In genomic region chr1:19640363-19641316, GRCh38 we compare ENCODE assay signal across 12 cellular contexts. TPM values are rescaled to one million over a fixed set of nuclear protein-coding genes. Genes with fewer than 3 reads are reported as not detected.
DNase-seq lines count a peak whose midpoint lies in the region; ATAC-seq, FAIRE-seq and TF ChIP-seq lines count a peak whose summit lies in the region.
"Had no signal": no experiment of that assay in that cellular context is flagged by ENCODE, and none has a peak within 500 bp of the region (broad histone marks: within the 10 kb centered on the region; RNA-seq: fewer than 3 reads in every experiment).

No MANE protein-coding gene starts in this region.

- H3K56ac ChIP-seq in IMR-90 (ENCODE audit: extremely low read depth, insufficient read depth, low read length): no peak overlapping the region

- peak overlapping the region; percentile 3; the same call in 1 of the 2 replicates for H3K4me2 ChIP-seq in IMR-90 (ENCODE audit: low read depth, low read length)
- H3K4me2 ChIP-seq in HepG2 (ENCODE audit: low read depth, low read length): peak overlapping the region; percentile 50
- H3K4me2 ChIP-seq: BLaER1 treated with 17β-estradiol and CSF1 and Interleukin-3, amounts not matched to agents 10 nM and 100 nM had no signal

- peaks cover 26% of the 10 kb centered on the region for H3K27me3 Mint-ChIP-seq in activated CD4-positive, alpha-beta T cell treated with anti-CD3 and anti-CD28 coated beads, Interleukin-2, amount 10 ng/mL, durations not matched to agents 7 days and 5 days

- H3K14ac ChIP-seq in IMR-90 (replicated peaks; ENCODE audit: low read depth, low read length): no peak overlapping the region

- FAIRE-seq in HepG2 (lab: Jason Lieb, UNC): no peak

- TF ChIP-seq EP300 in HepG2 (IDR thresholded peaks at IDR 0.05; ENCODE audit: low read depth in 2 of 2, low read length in 2 of 2) (no peak), HepG2 (CRISPR knock-in tag; IDR thresholded peaks at IDR 0.05; ENCODE audit: borderline replicate concordance) (no peak)

- no peak overlapping the region for H2BK20ac ChIP-seq in IMR-90 (ENCODE audit: low read depth, low read length)

- TF ChIP-seq POLR2A in IMR-90 (IDR thresholded peaks at IDR 0.05; ENCODE audit: low read depth, low read length) (no peak), HepG2 (IDR thresholded peaks at IDR 0.05; ENCODE audit: insufficient read depth in 1 of 2, low read depth in 2 of 2, low read length in 2 of 2) (no peak)

- no peak overlapping the region for H3K4me3 ChIP-seq in IMR-90 (ENCODE audit: insufficient read depth, low read depth, low read length)
- H3K4me3 ChIP-seq in HepG2 (replicated peaks in 1 of 3; ENCODE audit: insufficient read depth in 1 of 3, low read depth in 2 of 3, low read length in 3 of 3): peak overlapping the region in 1 of 3 experiments; percentile 18; a peak in 2 of 6 replicates
- H3K4me3 ChIP-seq: BLaER1 treated with 17β-estradiol and CSF1 and Interleukin-3, amounts not matched to agents 10 nM and 100 nM had no signal

- H3K9me3 Mint-ChIP-seq in activated CD4-positive, alpha-beta T cell treated with anti-CD3 and anti-CD28 coated beads, Interleukin-2, amount 10 ng/mL, durations not matched to agents 7 days and 5 days: no peaks in the 10 kb centered on the region
- H3K9me3 Mint-ChIP-seq: naive thymus-derived CD8-positive, alpha-beta T cell had no signal

- H4K8ac ChIP-seq in IMR-90 (ENCODE audit: low read depth in 2 of 2, low read length in 2 of 2): no peak overlapping the region

- H3K27ac Mint-ChIP-seq in activated CD4-positive, alpha-beta T cell treated with anti-CD3 and anti-CD28 coated beads, Interleukin-2, amount 10 ng/mL, durations not matched to agents 7 days and 5 days: no peak overlapping the region
- H3K27ac Mint-ChIP-seq: naive thymus-derived CD8-positive, alpha-beta T cell had no signal

- H3K36me3 ChIP-seq in IMR-90 (ENCODE audit: control insufficient read depth, insufficient read depth, low read length) (no peaks in the 10 kb centered on the region), HepG2 (replicated peaks in 1 of 2; ENCODE audit: control insufficient read depth in 1 of 2, insufficient read depth in 2 of 2, low read length in 2 of 2) (no peaks in the 10 kb centered on the region)
- H3K36me3 ChIP-seq: BLaER1 treated with 17β-estradiol and CSF1 and Interleukin-3, amounts not matched to agents 10 nM and 100 nM had no signal

- H3K4me1 ChIP-seq in IMR-90 (ENCODE audit: control insufficient read depth, insufficient read depth, low read length) (peaks cover 11% of the 10 kb centered on the region; the same call in 1 of the 2 replicates), HepG2 (ENCODE audit: insufficient read depth, low read length) (peaks cover 49% of the 10 kb centered on the region)

- WGBS in IMR-90 (ENCODE audit: extremely low coverage in 2 of 2, insufficient read length in 1 of 2), 2 experiments: 41% methylated on average over 5 of the region's 14 CpGs; no CpG with 5 or more reads in 1 of the 2 experiments
- WGBS in HepG2 (ENCODE audit: low lambda C conversion rate): 5% methylated on average over 8 of the region's 14 CpGs

- ATAC-seq in IMR-90 (ENCODE audit: low read depth) (no peak), HepG2 (peak; percentile 84), HG03139 (IDR thresholded peaks at IDR 0.05; ENCODE audit: unreplicated experiment) (no peak)
- ATAC-seq: naive thymus-derived CD8-positive, alpha-beta T cell had no signal

- H3K79me2 ChIP-seq in HepG2 (ENCODE audit: insufficient read depth, low read length): no peaks in the 10 kb centered on the region

- H3K9me1 ChIP-seq in IMR-90 (ENCODE audit: insufficient read depth, low read length): peaks cover 7% of the 10 kb centered on the region

- no peak overlapping the region for H2BK120ac ChIP-seq in IMR-90 (ENCODE audit: low read depth, low read length)

- BruUV-seq in IMR-90 (replicated peaks; lab: Mats Ljungman, UMichigan) (no TSS peak), HepG2 (replicated peaks; lab: Mats Ljungman, UMichigan) (no TSS peak)

- H3K27me3 ChIP-seq in IMR-90 (ENCODE audit: control insufficient read depth, insufficient read depth, low read length): no peaks in the 10 kb centered on the region
- peaks cover 2 to 20% of the 10 kb centered on the region in 2 experiments; a peak in 3 of 5 replicates for H3K27me3 ChIP-seq in HepG2 (ENCODE audit: control insufficient read depth in 1 of 2, insufficient read depth in 2 of 2, low read length in 2 of 2)

- H3K4ac ChIP-seq in IMR-90 (ENCODE audit: low read depth, low read length): no peak overlapping the region

- H4K5ac ChIP-seq in IMR-90 (ENCODE audit: low read depth, low read length): no peak overlapping the region

- no peak overlapping the region for H2BK15ac ChIP-seq in IMR-90 (ENCODE audit: low read depth, low read length)

- H2AFZ ChIP-seq in IMR-90 (replicated peaks; ENCODE audit: low read length, poor library complexity) (peak overlapping the region; percentile 46), HepG2 (ENCODE audit: low read length) (no peak overlapping the region)

- no peak overlapping the region for H4K91ac ChIP-seq in IMR-90 (ENCODE audit: insufficient read depth, low read depth, low read length)

- TF ChIP-seq CTCF in IMR-90 (conservative IDR thresholded peaks at IDR 0.05; ENCODE audit: low read depth, low read length) (no peak), HepG2 (CRISPR knock-in tag; IDR thresholded peaks at IDR 0.05) (no peak)

- H2BK5ac ChIP-seq in IMR-90 (ENCODE audit: low read depth, low read length, poor library complexity, severe bottlenecking): no peak overlapping the region

- CTCF ChIA-PET in IMR-90 (lab: Yijun Ruan, JAX): interaction anchor here (0.5 to 1.1 kb wide), 4 partner anchors 13 to 357 kb away, joined by 3 to 7 read pairs (median 3); no protein-coding TSS in a partner anchor
- CTCF ChIA-PET in HepG2 (lab: Yijun Ruan, JAX; ENCODE audit: low intra/inter-chr PET ratio, low total read pairs): no interaction called here
- CTCF ChIA-PET in activated CD4-positive, alpha-beta T cell treated with anti-CD3 and anti-CD28 coated beads, Interleukin-2, amount 10 ng/mL, durations not matched to agents 7 days and 5 days (lab: Charles Lee): interaction anchor here (0.7 to 2.3 kb wide), 5 partner anchors 10 to 250 kb away, joined by 3 to 11 read pairs (median 3); no protein-coding TSS in a partner anchor

- H3K27ac ChIP-seq in IMR-90 (ENCODE audit: insufficient read depth, low read length) (no peak overlapping the region; the same call in 1 of the 2 replicates), HepG2 (ENCODE audit: extremely low read length, insufficient read depth, low read length) (peak overlapping the region; percentile 15)
- H3K27ac ChIP-seq: BLaER1 treated with 17β-estradiol and CSF1 and Interleukin-3, amounts not matched to agents 10 nM and 100 nM had no signal

- H3K9ac ChIP-seq in IMR-90 (ENCODE audit: low read depth, low read length) (no peak overlapping the region), HepG2 (ENCODE audit: insufficient read depth, low read depth, low read length) (no peak overlapping the region; the same call in 1 of the 2 replicates)
- H3K9ac ChIP-seq: BLaER1 treated with 17β-estradiol and CSF1 and Interleukin-3, amounts not matched to agents 10 nM and 100 nM had no signal

- DNase-seq in A172 (ENCODE audit: low spot score) (peak; percentile 18), IMR-90 (peak; percentile 26), astrocyte of the hippocampus (ENCODE audit: low read depth, low spot score) (peak; percentile 49), HepG2 (ENCODE audit: low spot score) (peak; percentile 76), cerebellar nuclear complex (lab: John Stamatoyannopoulos, UW) (no peak), amniotic stem cell (lab: John Stamatoyannopoulos, UW) (no peak)
- DNase-seq in activated CD4-positive, alpha-beta T cell treated with anti-CD3 and anti-CD28 coated beads, Interleukin-2, amount 10 ng/mL, durations not matched to agents 7 days and 5 days: no peak
- DNase-seq: Karpas-422; naive thymus-derived CD8-positive, alpha-beta T cell had no signal

- POLR2A ChIA-PET in IMR-90 (lab: Charles Lee; ENCODE audit: unreplicated experiment) (interaction anchor here (0.5 kb wide), 1 partner anchor 295 kb away, joined by 3 read pairs; no protein-coding TSS in a partner anchor), HepG2 (lab: Yijun Ruan, JAX) (interaction anchor here (0.6 to 2.4 kb wide), 2 partner anchors 12 to 21 kb away, joined by 3 to 9 read pairs; no protein-coding TSS in a partner anchor)
- POLR2A ChIA-PET in activated CD4-positive, alpha-beta T cell treated with anti-CD3 and anti-CD28 coated beads, Interleukin-2, amount 10 ng/mL, durations not matched to agents 7 days and 5 days (lab: Charles Lee): no interaction called here

- dilution Hi-C loops in IMR-90 (cut with HindIII; ENCODE audit: low sequenced_read_pairs, unreplicated experiment): no loop called here

- H3K4me3 Mint-ChIP-seq in activated CD4-positive, alpha-beta T cell treated with anti-CD3 and anti-CD28 coated beads, Interleukin-2, amount 10 ng/mL, durations not matched to agents 7 days and 5 days: no peak overlapping the region
- H3K4me3 Mint-ChIP-seq: naive thymus-derived CD8-positive, alpha-beta T cell had no signal

- H3K79me1 ChIP-seq in IMR-90 (ENCODE audit: low read depth in 1 of 2, low read length in 2 of 2): peaks cover 0 to 7% of the 10 kb centered on the region in 2 experiments; a peak in 1 of 4 replicates

- H3K36me3 Mint-ChIP-seq in activated CD4-positive, alpha-beta T cell treated with anti-CD3 and anti-CD28 coated beads, Interleukin-2, amount 10 ng/mL, durations not matched to agents 7 days and 5 days (ENCODE audit: low read depth): peaks cover 2% of the 10 kb centered on the region

- in situ Hi-C loops in IMR-90 (cut with MboI; ENCODE audit: low sequenced_read_pairs) (loop anchor here (10.0 kb wide), 1 partner anchor 156 kb away; the partner anchor contains the start of gene CAPZB), HepG2 (cut with HindIII; ENCODE audit: extremely low pct_ligation_motif_present, low pct_unique_long_range_greater_than_20kb) (no loop called here)

- peak overlapping the region; percentile 23 for H2AK9ac ChIP-seq in IMR-90 (replicated peaks; ENCODE audit: low read depth, low read length, poor library complexity)

- H4K20me1 ChIP-seq in IMR-90 (ENCODE audit: insufficient read depth, low read length) (peaks cover 1% of the 10 kb centered on the region; the same call in 1 of the 2 replicates), HepG2 (ENCODE audit: insufficient read depth, low read length) (no peaks in the 10 kb centered on the region)

- 0 out of 2 replicates have a peak overlapping the region, but pooled peaks have one; percentile 9 for H2AK5ac ChIP-seq in IMR-90 (ENCODE audit: low read depth, low read length)

- no peaks in the 10 kb centered on the region for H3K9me3 ChIP-seq in IMR-90 (ENCODE audit: control insufficient read depth, insufficient read depth, low read length)
- H3K9me3 ChIP-seq in HepG2 (ENCODE audit: low read length): no peaks in the 10 kb centered on the region
- H3K9me3 ChIP-seq: BLaER1 treated with 17β-estradiol and CSF1 and Interleukin-3, amounts not matched to agents 10 nM and 100 nM had no signal

- TF ChIP-seq RAD21 in IMR-90 (IDR thresholded peaks at IDR 0.05; ENCODE audit: low read length): no peak
- no peak for TF ChIP-seq RAD21 in HepG2 (CRISPR knock-in tag; IDR thresholded peaks at IDR 0.05)

- no peak overlapping the region for H3K23ac ChIP-seq in IMR-90 (ENCODE audit: low read depth, low read length)

- H3K4me1 Mint-ChIP-seq in activated CD4-positive, alpha-beta T cell treated with anti-CD3 and anti-CD28 coated beads, Interleukin-2, amount 10 ng/mL, durations not matched to agents 7 days and 5 days: peaks cover 10% of the 10 kb centered on the region

- no peak overlapping the region; the same call in 1 of the 2 replicates for H3K18ac ChIP-seq in IMR-90 (ENCODE audit: low read depth, low read length)

- intact Hi-C loops in IMR-90 (cut with micrococcal nuclease): no loop called here
- intact Hi-C loops in HepG2 (cut with micrococcal nuclease; ENCODE audit: unreplicated experiment): loop anchor here (1.0 to 5.0 kb wide), 2 partner anchors 20 to 43 kb away; a partner anchor contains a TSS

RNA-seq across cellular contexts. Expression of gene NBL1, which starts 3.5 kb away (rescaled TPM):
- total RNA-seq in A172 (2014; rRNA removed; shearing (Covaris generic)): 10.9 and 11.7 TPM in 2 replicates
- total RNA-seq in IMR-90 (2012; rRNA removed): 12.5 and 14.0 TPM in 2 replicates
- polyA plus RNA-seq in IMR-90 (2012; rRNA removed): 54.2 and 62.7 TPM in 2 replicates
- polyA plus RNA-seq in IMR-90 (2012; cell fraction: cytosol; rRNA removed): 30.4 and 44.0 TPM in 2 replicates
- polyA plus RNA-seq in IMR-90 (2012; cell fraction: nucleus; rRNA removed; ENCODE audit: low replicate concordance): 13.3 and 30.2 TPM in 2 replicates
- total RNA-seq in HepG2 (2016; rRNA removed; fragmentation: Illumina TruSeq; extraction: Trizol): 1.9 and 2.7 TPM in 2 replicates
- total RNA-seq in HepG2 (2016; cell fraction: cytosol; rRNA removed; fragmentation: Illumina TruSeq; extraction: Trizol; ENCODE audit: low read depth): 2.8 and 4.1 TPM in 2 replicates
- 2.8 and 3.1 TPM in 2 replicates for total RNA-seq in HepG2 (2016; cell fraction: insoluble cytoplasmic fraction; rRNA removed; fragmentation: Illumina TruSeq; extraction: Trizol)
- total RNA-seq in HepG2 (2016; cell fraction: membrane; rRNA removed; fragmentation: Illumina TruSeq; extraction: Trizol): 5.9 and 6.3 TPM in 2 replicates
- 2.3 and 3.4 TPM in 2 replicates for total RNA-seq in HepG2 (2016; cell fraction: nucleus; rRNA removed; fragmentation: Illumina TruSeq; extraction: Trizol)
- polyA plus RNA-seq in HepG2 (2011; rRNA removed): 13.8 and 17.5 TPM in 2 replicates
- polyA plus RNA-seq in HepG2 (2011; cell fraction: cytosol; rRNA removed): 6.0 and 10.2 TPM in 2 replicates
- polyA plus RNA-seq in HepG2 (2011; cell fraction: nucleus; rRNA removed): 7.1 and 10.2 TPM in 2 replicates
- 3.2 TPM in 2 replicates for polyA plus RNA-seq in HepG2 (2012)
- 4.3 and 4.8 TPM in 2 replicates for polyA plus RNA-seq in HepG2 (2016; cell fraction: cytosol; fragmentation: Illumina TruSeq; extraction: Trizol; ENCODE audit: low read depth)
- polyA plus RNA-seq in HepG2 (2016; cell fraction: insoluble cytoplasmic fraction; fragmentation: Illumina TruSeq; extraction: Trizol; ENCODE audit: low read depth): 2.1 and 2.4 TPM in 2 replicates
- 5.5 and 7.0 TPM in 2 replicates for polyA plus RNA-seq in HepG2 (2016; cell fraction: membrane; fragmentation: Illumina TruSeq; extraction: Trizol; ENCODE audit: low read depth)
- 3.7 and 4.3 TPM in 2 replicates for polyA plus RNA-seq in HepG2 (2016; cell fraction: nucleus; fragmentation: Illumina TruSeq; extraction: Trizol; ENCODE audit: insufficient read depth, low read depth)
- polyA minus RNA-seq in HepG2 (2011; rRNA and poly(A)+ RNA removed; ENCODE audit: low replicate concordance): 26.9 and 216 TPM in 2 replicates
- polyA minus RNA-seq in HepG2 (2011; cell fraction: cytosol; rRNA and poly(A)+ RNA removed): 3.2 and 4.0 TPM in 2 replicates
- 1.1 and 1.4 TPM in 2 replicates for polyA minus RNA-seq in HepG2 (2011; cell fraction: nucleus; rRNA and poly(A)+ RNA removed)
- 10 to 100 TPM; 17.5 to 22.0 TPM for total RNA-seq in activated CD4-positive, alpha-beta T cell treated with anti-CD3 and anti-CD28 coated beads, Interleukin-2, amount 10 ng/mL, durations not matched to agents 7 days and 5 days

RNA-seq across cellular contexts. Expression of gene HTR6, which starts 24.0 kb away (rescaled TPM):
- not detected in 2 replicates for total RNA-seq in A172 (2014; rRNA removed; shearing (Covaris generic))
- not detected in 2 replicates for total RNA-seq in IMR-90 (2012; rRNA removed)
- not detected in 2 replicates for polyA plus RNA-seq in IMR-90 (2012; rRNA removed)
- polyA plus RNA-seq in IMR-90 (2012; cell fraction: cytosol; rRNA removed): not detected in 2 replicates
- 0.08 TPM in 1 of 2 replicates, not detected in the other for polyA plus RNA-seq in IMR-90 (2012; cell fraction: nucleus; rRNA removed; ENCODE audit: low replicate concordance)
- total RNA-seq in HepG2 (2016; rRNA removed; fragmentation: Illumina TruSeq; extraction: Trizol): 0.04 TPM in 1 of 2 replicates, not detected in the other
- total RNA-seq in HepG2 (2016; cell fraction: cytosol; rRNA removed; fragmentation: Illumina TruSeq; extraction: Trizol; ENCODE audit: low read depth): not detected in 2 replicates
- total RNA-seq in HepG2 (2016; cell fraction: insoluble cytoplasmic fraction; rRNA removed; fragmentation: Illumina TruSeq; extraction: Trizol): not detected in 2 replicates
- not detected in 2 replicates for total RNA-seq in HepG2 (2016; cell fraction: membrane; rRNA removed; fragmentation: Illumina TruSeq; extraction: Trizol)
- not detected in 2 replicates for total RNA-seq in HepG2 (2016; cell fraction: nucleus; rRNA removed; fragmentation: Illumina TruSeq; extraction: Trizol)
- polyA plus RNA-seq in HepG2 (2011; rRNA removed): 0.05 TPM in 1 of 2 replicates, not detected in the other
- polyA plus RNA-seq in HepG2 (2011; cell fraction: cytosol; rRNA removed): not detected in 2 replicates
- not detected in 2 replicates for polyA plus RNA-seq in HepG2 (2011; cell fraction: nucleus; rRNA removed)
- polyA plus RNA-seq in HepG2 (2012): not detected in 2 replicates
- not detected in 2 replicates for polyA plus RNA-seq in HepG2 (2016; cell fraction: cytosol; fragmentation: Illumina TruSeq; extraction: Trizol; ENCODE audit: low read depth)
- polyA plus RNA-seq in HepG2 (2016; cell fraction: insoluble cytoplasmic fraction; fragmentation: Illumina TruSeq; extraction: Trizol; ENCODE audit: low read depth): not detected in 2 replicates
- polyA plus RNA-seq in HepG2 (2016; cell fraction: membrane; fragmentation: Illumina TruSeq; extraction: Trizol; ENCODE audit: low read depth): not detected in 2 replicates
- not detected in 2 replicates for polyA plus RNA-seq in HepG2 (2016; cell fraction: nucleus; fragmentation: Illumina TruSeq; extraction: Trizol; ENCODE audit: insufficient read depth, low read depth)
- not detected in 2 replicates for polyA minus RNA-seq in HepG2 (2011; rRNA and poly(A)+ RNA removed; ENCODE audit: low replicate concordance)
- not detected in 2 replicates for polyA minus RNA-seq in HepG2 (2011; cell fraction: cytosol; rRNA and poly(A)+ RNA removed)
- not detected in 2 replicates for polyA minus RNA-seq in HepG2 (2011; cell fraction: nucleus; rRNA and poly(A)+ RNA removed)
- under 1 TPM in 1 of 2 experiments, not detected in 1; 0.10 TPM for total RNA-seq in activated CD4-positive, alpha-beta T cell treated with anti-CD3 and anti-CD28 coated beads, Interleukin-2, amount 10 ng/mL, durations not matched to agents 7 days and 5 days
- total RNA-seq: naive thymus-derived CD8-positive, alpha-beta T cell; T-helper 1 cell treated with Interleukin-12 subunit alpha and Interleukin-12 subunit beta and Interleukin-4 antibody, amounts not matched to agents 30 ng/mL and 1 ng/mL, for 36 hours had no signal

Comparison
In these comparisons a context has a peak if more than half of its experiments do, and no peak if none do; other contexts are left out.
1. DNase-seq: peak in A172 (single experiment), IMR-90 (single experiment), astrocyte of the hippocampus (single experiment) and HepG2 (single experiment); none in cerebellar nuclear complex (0 of 2), activated CD4-positive, alpha-beta T cell treated with anti-CD3 and anti-CD28 coated beads, Interleukin-2, amount 10 ng/mL, durations not matched to agents 7 days and 5 days (single experiment) and amniotic stem cell (single experiment).